8 cellular contexts compared by ENCODE assay signal in the genomic region with DNA sequence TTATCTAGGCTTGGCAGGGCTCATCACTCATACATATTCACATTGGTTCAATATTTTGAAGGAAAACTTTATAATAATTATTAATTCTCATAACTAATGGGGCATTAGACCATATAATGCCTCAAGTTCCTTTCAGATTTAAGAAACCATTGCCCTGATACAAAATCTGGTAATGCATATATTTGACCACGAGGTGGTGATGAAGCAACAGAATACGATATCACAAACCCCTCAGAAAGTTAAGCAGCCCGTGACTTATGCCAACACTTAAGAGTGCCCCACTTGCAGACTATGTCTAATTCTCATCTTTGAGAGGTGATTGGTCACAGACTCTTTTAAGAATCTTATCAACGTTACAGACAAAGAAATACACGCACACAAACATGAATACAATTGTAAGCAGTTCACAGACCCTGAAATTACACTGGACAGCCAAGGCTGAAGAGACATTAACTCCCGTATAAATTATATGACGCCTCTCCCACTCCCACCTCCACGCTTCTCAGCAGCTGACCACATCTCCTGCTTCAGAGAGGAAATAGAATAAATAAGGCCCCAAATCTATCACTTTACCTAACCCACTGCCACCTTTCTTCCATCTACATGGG. TPM values are rescaled to one million over a fixed set of nuclear protein-coding genes. Genes with fewer than 3 reads are reported as not detected.
DNase-seq lines count a peak whose midpoint lies in the region; ATAC-seq and TF ChIP-seq lines count a peak whose summit lies in the region.

No MANE protein-coding gene starts in this region.

- H3K9me3 ChIP-seq in thoracic aorta, result no peaks in the 10 kb centered on the region

- peak; percentile 61 for TF ChIP-seq CTCF in cardiac fibroblast (IDR thresholded peaks at IDR 0.05; ENCODE audit: low read depth, low read length)
- peak; percentile 58 for TF ChIP-seq CTCF in thoracic aorta (IDR thresholded peaks at IDR 0.05)

- H3K4me3 ChIP-seq in cardiac fibroblast (replicated peaks in 1 of 2; ENCODE audit: low read depth in 2 of 2, low read length in 2 of 2) (no peak overlapping the region), thoracic aorta (no peak overlapping the region)

- H3K4me1 ChIP-seq in thoracic aorta (ENCODE audit: control insufficient read depth in 1 of 2, low read depth in 2 of 2), result no peaks in the 10 kb centered on the region

- peak; percentile 90 for ATAC-seq in GM21786 (IDR thresholded peaks at IDR 0.05; ENCODE audit: unreplicated experiment)
- peak; percentile 86 for ATAC-seq in thoracic aorta (ENCODE audit: insufficient number of reproducible peaks, low FRiP score, low read depth)

- no peaks in the 10 kb centered on the region for H3K27me3 ChIP-seq in thoracic aorta (replicated peaks; ENCODE audit: insufficient read depth)

- no peak overlapping the region for H3K27ac ChIP-seq in thoracic aorta

- DNase-seq in activated gamma-delta T cell treated with Interleukin-2 at 50 U/mL for 16 hours, result peak; percentile 26
- no peak for DNase-seq in activated gamma-delta T cell (lab: John Stamatoyannopoulos, UW)
- DNase-seq in LHCN-M2 (ENCODE audit: low read depth), result peak; percentile 67
- DNase-seq in RPMI8226, result peak; percentile 60
- peak; percentile 83 to 85 for DNase-seq in cardiac fibroblast (ENCODE audit: low read depth in 2 of 2)
- DNase-seq in kidney tubule cell (ENCODE audit: low spot score), result peak; percentile 69
- no peak for DNase-seq in thoracic aorta (ENCODE audit: low spot score)

- no peaks in the 10 kb centered on the region for H3K36me3 ChIP-seq in thoracic aorta

RNA-seq across cellular contexts. Expression of a gene that starts 20.7 kb away (rescaled TPM):
- total RNA-seq in LHCN-M2 (2014; rRNA removed), result not detected in 2 replicates
- polyA plus RNA-seq in LHCN-M2 (2012), result not detected
- under 1 TPM in 1 of 2 donors, not detected in 1; 0.85 TPM for total RNA-seq in thoracic aorta

RNA-seq across cellular contexts. Expression of a gene that starts 36.6 kb away (rescaled TPM):
- total RNA-seq in LHCN-M2 (2014; rRNA removed) (49.6 and 52.5 TPM in 2 replicates), thoracic aorta (10 to 100 TPM; 34.3 to 50.6 TPM)
- 68.9 TPM for polyA plus RNA-seq in LHCN-M2 (2012)

Comparison
In these comparisons a context has a peak if more than half of its experiments do, and no peak if none do; other contexts are left out.
1. DNase-seq: peak in activated gamma-delta T cell treated with Interleukin-2 at 50 U/mL for 16 hours (single experiment), LHCN-M2 (single experiment), RPMI8226 (single experiment), cardiac fibroblast (2 of 2) and kidney tubule cell (single experiment); none in activated gamma-delta T cell (single experiment) and thoracic aorta (single experiment).